27 cellular contexts compared by ENCODE assay signal in the genomic region with DNA sequence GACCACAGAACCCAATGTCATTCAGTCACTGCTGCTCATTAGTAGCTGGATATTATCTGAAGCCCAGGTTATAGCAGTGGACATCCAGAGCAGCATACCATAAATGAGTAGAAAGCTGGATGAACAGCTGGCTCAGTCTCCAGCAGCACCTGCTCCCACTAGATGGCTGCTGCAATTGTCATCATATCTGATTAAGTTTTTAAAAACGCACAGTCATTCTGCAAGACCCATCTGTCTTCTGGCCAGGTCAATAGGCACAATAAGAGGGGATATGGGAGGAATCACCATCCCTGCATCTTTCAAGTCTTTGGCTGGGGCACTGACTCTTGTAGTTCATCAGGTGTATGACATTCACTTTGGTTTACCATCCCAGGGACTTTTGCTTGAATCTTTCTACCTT. TPM values are rescaled to one million over a fixed set of nuclear protein-coding genes. Genes with fewer than 3 reads are reported as not detected.
"Had no signal": no experiment of that assay in that cellular context is flagged by ENCODE, and none has a peak within 500 bp of the region (broad histone marks: within the 10 kb centered on the region; RNA-seq: fewer than 3 reads in every experiment).

No MANE protein-coding gene starts in this region.

- H3K9me3 ChIP-seq: left lung, lower lobe of right lung, ovary, right atrium auricular region, spleen, suprapubic skin, thoracic aorta, tibial artery, upper lobe of right lung had no signal

- FAIRE-seq: islet of Langerhans, kidney, small intestine, urothelium cell line had no signal

- H3K4me1 ChIP-seq: left lung, lower lobe of right lung, right atrium auricular region, spleen, suprapubic skin, tibial artery, upper lobe of right lung had no signal

- ATAC-seq: left colon; left lung; lower lobe of right lung; natural killer cell; sciatic nerve; stimulated activated effector memory CD8-positive, alpha-beta T cell treated with anti-CD3 and anti-CD28 coated beads, Interleukin-12 subunit alpha, Interleukin-12 subunit beta, amount 100 ng/mL, for 72 hours; upper lobe of right lung had no signal

- H3K36me3 ChIP-seq: left lung, lower lobe of right lung, ovary, right atrium auricular region, spleen, suprapubic skin, thoracic aorta, tibial artery, upper lobe of right lung had no signal

- H3K4me3 ChIP-seq: left lung, lower lobe of right lung, ovary, right atrium auricular region, spleen, suprapubic skin, thoracic aorta, tibial artery, upper lobe of right lung had no signal

- H3K27ac ChIP-seq: left lung, lower lobe of right lung, ovary, right atrium auricular region, spleen, suprapubic skin, thoracic aorta, tibial artery, upper lobe of right lung had no signal

- H3K27me3 ChIP-seq: left lung, ovary, right atrium auricular region, suprapubic skin, tibial artery, upper lobe of right lung had no signal

- DNase-seq: hypothalamus; immature natural killer cell; kidney; left colon; left lung; lower lobe of right lung; mammary epithelial cell; mesenchymal stem cell; naive B cell; natural killer cell; nephron progenitor cell; ovary; small intestine; spleen; stimulated activated CD4-positive, alpha-beta T cell treated with anti-CD3 and anti-CD28 coated beads, Interleukin-4, amount 100 ng/mL, for 24 hours; stimulated activated naive CD4-positive, alpha-beta T cell; tibial artery; upper lobe of right lung had no signal

RNA-seq across cellular contexts. Expression of gene XDH, which starts 55.1 kb away (rescaled TPM):
- total RNA-seq: natural killer cell, pulmonary artery endothelial cell, right atrium auricular region, spleen, subcutaneous adipose tissue, thoracic aorta had no signal
- polyA plus RNA-seq: immature natural killer cell, ovary had no signal
